ENCODE assay signal across 18 cellular contexts in genomic region chr15:80974914-80975313, GRCh38. TPM values are rescaled to one million over a fixed set of nuclear protein-coding genes. Genes with fewer than 3 reads are reported as not detected.
DNase-seq lines count a peak whose midpoint lies in the region; ATAC-seq, FAIRE-seq and TF ChIP-seq lines count a peak whose summit lies in the region.
"Had no signal": no experiment of that assay in that cellular context is flagged by ENCODE, and none has a peak within 500 bp of the region (broad histone marks: within the 10 kb centered on the region; RNA-seq: fewer than 3 reads in every experiment).

No MANE protein-coding gene starts in this region.

- no peak for TF ChIP-seq POLR2A in HCT116 (IDR thresholded peaks at IDR 0.05; ENCODE audit: borderline replicate concordance, extremely low read depth, insufficient read depth, insufficient read length)

- no peaks in the 10 kb centered on the region for H3K27me3 ChIP-seq in HCT116 (ENCODE audit: insufficient read depth, low read length)
- H3K27me3 ChIP-seq: SJSA1 had no signal

- TF ChIP-seq RAD21 in HCT116 (IDR thresholded peaks at IDR 0.05; ENCODE audit: low read depth) = no peak

- no peak overlapping the region for H3K27ac Mint-ChIP-seq in activated CD8-positive, alpha-beta T cell treated with anti-CD3 and anti-CD28 coated beads for 36 hours
- H3K27ac Mint-ChIP-seq in activated CD8-positive, alpha-beta T cell treated with anti-CD3 and anti-CD28 coated beads, Interleukin-2, amount 10 ng/mL, durations not matched to agents 7 days and 5 days = no peak overlapping the region
- peak overlapping the region; percentile 74 to 86 for H3K27ac Mint-ChIP-seq in effector memory CD8-positive, alpha-beta T cell

- RAD21 ChIA-PET in HCT116 (lab: Charles Lee; ENCODE audit: low non-redundant PET in 1 of 2, low total read pairs in 2 of 2, uncharacterized antibody in 2 of 2, unreplicated experiment in 2 of 2) = no interaction called here

- no peaks in the 10 kb centered on the region for H3K9me3 ChIP-seq in HCT116 (ENCODE audit: control insufficient read depth in 1 of 2, insufficient read depth in 1 of 2, low read depth in 1 of 2, low read length in 2 of 2)
- H3K9me3 ChIP-seq: SJSA1 had no signal

- FAIRE-seq in GM19239 (lab: Jason Lieb, UNC) = no peak
- FAIRE-seq: H1 had no signal

- H3K36me3 Mint-ChIP-seq in activated CD8-positive, alpha-beta T cell treated with anti-CD3 and anti-CD28 coated beads for 36 hours (ENCODE audit: low read depth) = peaks cover 35% of the 10 kb centered on the region
- peaks cover 39% of the 10 kb centered on the region for H3K36me3 Mint-ChIP-seq in activated CD8-positive, alpha-beta T cell treated with anti-CD3 and anti-CD28 coated beads, Interleukin-2, amount 10 ng/mL, durations not matched to agents 7 days and 5 days (ENCODE audit: low read depth)
- peaks cover 34% of the 10 kb centered on the region for H3K36me3 Mint-ChIP-seq in effector memory CD8-positive, alpha-beta T cell (ENCODE audit: insufficient read depth)

- peak; percentile 38 for ATAC-seq in activated CD8-positive, alpha-beta T cell treated with anti-CD3 and anti-CD28 coated beads for 36 hours
- ATAC-seq in activated CD8-positive, alpha-beta T cell treated with anti-CD3 and anti-CD28 coated beads, Interleukin-2, amount 10 ng/mL, durations not matched to agents 7 days and 5 days = no peak
- no peak for ATAC-seq in HCT116
- ATAC-seq in effector memory CD8-positive, alpha-beta T cell (replicated peaks) = no peak
- ATAC-seq in stimulated activated naive CD8-positive, alpha-beta T cell treated with anti-CD3 and anti-CD28 coated beads, Interleukin-15, Interleukin-2, amounts not matched to agents 100 U/mL and 50 U/mL, for 24 hours = peak; percentile 44
- no peak for ATAC-seq in left cardiac atrium
- ATAC-seq: GM12878 had no signal

- H3K4me1 Mint-ChIP-seq in activated CD8-positive, alpha-beta T cell treated with anti-CD3 and anti-CD28 coated beads for 36 hours (ENCODE audit: low read depth) = peaks cover 43% of the 10 kb centered on the region
- peaks cover 36% of the 10 kb centered on the region for H3K4me1 Mint-ChIP-seq in activated CD8-positive, alpha-beta T cell treated with anti-CD3 and anti-CD28 coated beads, Interleukin-2, amount 10 ng/mL, durations not matched to agents 7 days and 5 days (ENCODE audit: low read depth)
- peaks cover 24% of the 10 kb centered on the region in 2 donors for H3K4me1 Mint-ChIP-seq in effector memory CD8-positive, alpha-beta T cell (ENCODE audit: low read depth in 2 of 2)

- peaks cover 30% of the 10 kb centered on the region for H3K79me2 ChIP-seq in HCT116 (ENCODE audit: insufficient read depth, low read length)

- H3K9ac ChIP-seq in HCT116 (ENCODE audit: low read length) = no peak overlapping the region

- TF ChIP-seq CTCF in activated CD8-positive, alpha-beta T cell treated with anti-CD3 and anti-CD28 coated beads for 36 hours (IDR thresholded peaks at IDR 0.05) = no peak
- no peak for TF ChIP-seq CTCF in HCT116 (IDR thresholded peaks at IDR 0.05 in 2 of 3, conservative IDR thresholded peaks at IDR 0.05 in 1 of 3; ENCODE audit: borderline replicate concordance in 1 of 3, insufficient read depth in 1 of 3, low read depth in 2 of 3, low read length in 2 of 3)

- H3K4me3 ChIP-seq in HCT116 (replicated peaks in 1 of 2; ENCODE audit: low read depth in 1 of 2, low read length in 2 of 2) = no peak overlapping the region
- H3K4me3 ChIP-seq: GM12878, SJSA1 had no signal

- no peak overlapping the region for H3K4me2 ChIP-seq in HCT116 (ENCODE audit: low read length)

- peaks cover 15 to 16% of the 10 kb centered on the region in 2 experiments; a peak in 3 of 4 replicates for H3K36me3 ChIP-seq in HCT116 (ENCODE audit: control insufficient read depth in 1 of 2, insufficient read depth in 2 of 2, low read length in 2 of 2)

- POLR2A ChIA-PET in activated CD8-positive, alpha-beta T cell treated with anti-CD3 and anti-CD28 coated beads for 36 hours (lab: Charles Lee) = no interaction called here
- POLR2A ChIA-PET in activated CD8-positive, alpha-beta T cell treated with anti-CD3 and anti-CD28 coated beads, Interleukin-2, amount 10 ng/mL, durations not matched to agents 7 days and 5 days (lab: Charles Lee) = interaction anchor here (0.7 to 1.1 kb wide), 3 partner anchors 26 to 324 kb away, joined by 3 to 4 read pairs (median 4); partner anchors contain the start of gene TLNRD1
- POLR2A ChIA-PET in HCT116 (lab: Charles Lee) = no interaction called here

- intact Hi-C loops in activated CD8-positive, alpha-beta T cell treated with anti-CD3 and anti-CD28 coated beads for 36 hours (cut with micrococcal nuclease) = loop anchor here (5.0 kb wide), 2 partner anchors 198 to 518 kb away; partner anchors contain the start of gene CEMIP
- intact Hi-C loops in HCT116 (cut with micrococcal nuclease) = loop anchor here (5.0 kb wide), 1 partner anchor 278 kb away; the partner anchor contains the start of gene ABHD17C
- intact Hi-C loops in left cardiac atrium (cut with DNase I) = loop anchor here (5.0 to 10.0 kb wide), 4 partner anchors 292 to 520 kb away; no protein-coding TSS in a partner anchor

- no peaks in the 10 kb centered on the region for H3K27me3 Mint-ChIP-seq in activated CD8-positive, alpha-beta T cell treated with anti-CD3 and anti-CD28 coated beads for 36 hours
- no peaks in the 10 kb centered on the region for H3K27me3 Mint-ChIP-seq in activated CD8-positive, alpha-beta T cell treated with anti-CD3 and anti-CD28 coated beads, Interleukin-2, amount 10 ng/mL, durations not matched to agents 7 days and 5 days (ENCODE audit: low read depth)
- no peaks in the 10 kb centered on the region for H3K27me3 Mint-ChIP-seq in effector memory CD8-positive, alpha-beta T cell

- no peaks in the 10 kb centered on the region for H3K9me2 ChIP-seq in HCT116 (ENCODE audit: insufficient read depth)

- H3K4me3 Mint-ChIP-seq in activated CD8-positive, alpha-beta T cell treated with anti-CD3 and anti-CD28 coated beads for 36 hours = no peak overlapping the region
- no peak overlapping the region for H3K4me3 Mint-ChIP-seq in activated CD8-positive, alpha-beta T cell treated with anti-CD3 and anti-CD28 coated beads, Interleukin-2, amount 10 ng/mL, durations not matched to agents 7 days and 5 days
- no peak overlapping the region for H3K4me3 Mint-ChIP-seq in effector memory CD8-positive, alpha-beta T cell

- peaks cover 10 to 28% of the 10 kb centered on the region in 2 experiments; a peak in 3 of 4 replicates for H3K4me1 ChIP-seq in HCT116 (ENCODE audit: control insufficient read depth in 1 of 2, insufficient read depth in 2 of 2, low read length in 2 of 2)

- no TSS peak for BruUV-seq in HCT116 (replicated peaks; lab: Mats Ljungman, UMichigan)

- no peak overlapping the region for H2AFZ ChIP-seq in HCT116 (ENCODE audit: low read depth, low read length, poor library complexity, severe bottlenecking)

- H3K9me3 Mint-ChIP-seq in activated CD8-positive, alpha-beta T cell treated with anti-CD3 and anti-CD28 coated beads for 36 hours = no peaks in the 10 kb centered on the region
- H3K9me3 Mint-ChIP-seq in activated CD8-positive, alpha-beta T cell treated with anti-CD3 and anti-CD28 coated beads, Interleukin-2, amount 10 ng/mL, durations not matched to agents 7 days and 5 days (ENCODE audit: insufficient read depth) = no peaks in the 10 kb centered on the region
- H3K9me3 Mint-ChIP-seq in effector memory CD8-positive, alpha-beta T cell = no peaks in the 10 kb centered on the region

- peak; percentile 24 for DNase-seq in activated CD8-positive, alpha-beta T cell treated with anti-CD3 and anti-CD28 coated beads for 36 hours
- DNase-seq in activated CD8-positive, alpha-beta T cell treated with anti-CD3 and anti-CD28 coated beads, Interleukin-2, amount 10 ng/mL, durations not matched to agents 7 days and 5 days = no peak
- DNase-seq in HCT116 (ENCODE audit: low read depth, low spot score) (no peak), left cardiac atrium (no peak), NCI-H1436 (lab: John Stamatoyannopoulos, UW) (no peak), GM19239 (ENCODE audit: insufficient read length, low spot score) (no peak)
- no peak for DNase-seq in effector memory CD8-positive, alpha-beta T cell
- DNase-seq in stimulated activated naive CD8-positive, alpha-beta T cell treated with anti-CD3 and anti-CD28 coated beads, Interleukin-15, Interleukin-2, amounts not matched to agents 100 U/mL and 50 U/mL, for 24 hours = peak; percentile 15
- DNase-seq: C1 segment of cervical spinal cord, DMS153, NCI-H1105 treated with DMSO at 0.1 percent for 48 hours, NCI-H187, NCI-H2107, NCI-H345, NCI-H524 treated with DMSO at 0.1 percent for 48 hours had no signal

- no peak overlapping the region for H3K27ac ChIP-seq in HCT116 (ENCODE audit: low read depth, low read length)
- H3K27ac ChIP-seq: SJSA1 had no signal

- H4K20me1 ChIP-seq in HCT116 (ENCODE audit: insufficient read depth) = no peaks in the 10 kb centered on the region

- CTCF ChIA-PET in activated CD8-positive, alpha-beta T cell treated with anti-CD3 and anti-CD28 coated beads for 36 hours (lab: Charles Lee) = interaction anchor here (0.9 to 4.4 kb wide), 5 partner anchors 13 to 519 kb away, joined by 3 to 34 read pairs (median 5); no protein-coding TSS in a partner anchor
- CTCF ChIA-PET in activated CD8-positive, alpha-beta T cell treated with anti-CD3 and anti-CD28 coated beads, Interleukin-2, amount 10 ng/mL, durations not matched to agents 7 days and 5 days (lab: Charles Lee) = interaction anchor here (0.9 to 1.9 kb wide), 2 partner anchors 195 to 292 kb away, joined by 3 to 9 read pairs; no protein-coding TSS in a partner anchor
- CTCF ChIA-PET in HCT116 (lab: Charles Lee) = interaction anchor here (0.7 to 4.9 kb wide), 3 partner anchors 199 to 417 kb away, joined by 3 to 88 read pairs (median 5); no protein-coding TSS in a partner anchor

TF ChIP-seq in HCT116, 20 proteins besides CTCF, POLR2A, EP300 and RAD21:
- TF ChIP-seq JUND (IDR thresholded peaks at IDR 0.05) = no peak
- no peak for TF ChIP-seq ELF1 (IDR thresholded peaks at IDR 0.05; ENCODE audit: borderline replicate concordance, low read depth)
- TF ChIP-seq MAX (IDR thresholded peaks at IDR 0.05) = 0 out of 2 replicates have a peak, but pooled peaks have one; percentile 22

RNA-seq across cellular contexts. Expression of gene MESD, which starts 14.7 kb away (rescaled TPM):
- total RNA-seq in activated CD8-positive, alpha-beta T cell treated with anti-CD3 and anti-CD28 coated beads for 36 hours = 10 to 100 TPM; 15.8 to 16.5 TPM
- total RNA-seq in activated CD8-positive, alpha-beta T cell treated with anti-CD3 and anti-CD28 coated beads, Interleukin-2, amount 10 ng/mL, durations not matched to agents 7 days and 5 days = 10 to 100 TPM; 27.0 to 27.4 TPM
- total RNA-seq in HCT116 (2021; ENCODE audit: unreplicated experiment) (22.5 TPM), left cardiac atrium (10 to 100 TPM; 17.3 to 19.4 TPM)
- polyA plus RNA-seq in HCT116 (2012) = 13.9 and 15.7 TPM in 2 replicates

RNA-seq across cellular contexts. Expression of gene TLNRD1, which starts 25.8 kb away (rescaled TPM):
- 10 to 100 TPM; 19.3 to 20.1 TPM for total RNA-seq in activated CD8-positive, alpha-beta T cell treated with anti-CD3 and anti-CD28 coated beads for 36 hours
- total RNA-seq in activated CD8-positive, alpha-beta T cell treated with anti-CD3 and anti-CD28 coated beads, Interleukin-2, amount 10 ng/mL, durations not matched to agents 7 days and 5 days = 10 to 100 TPM; 32.3 to 33.8 TPM
- total RNA-seq in HCT116 (2021; ENCODE audit: unreplicated experiment) = 22.5 TPM
- polyA plus RNA-seq in HCT116 (2012) = 13.3 and 13.8 TPM in 2 replicates
- 10 to 100 TPM in 1 of 2 donors, 1 to 10 TPM in 1; 9.2 to 19.5 TPM for total RNA-seq in left cardiac atrium

Comparison
In these comparisons a context has a peak if more than half of its experiments do, and no peak if none do; other contexts are left out.
1. ATAC-seq: peak in activated CD8-positive, alpha-beta T cell treated with anti-CD3 and anti-CD28 coated beads for 36 hours (single experiment) and stimulated activated naive CD8-positive, alpha-beta T cell treated with anti-CD3 and anti-CD28 coated beads, Interleukin-15, Interleukin-2, amounts not matched to agents 100 U/mL and 50 U/mL, for 24 hours (single experiment); none in activated CD8-positive, alpha-beta T cell treated with anti-CD3 and anti-CD28 coated beads, Interleukin-2, amount 10 ng/mL, durations not matched to agents 7 days and 5 days (single experiment), HCT116 (single experiment), effector memory CD8-positive, alpha-beta T cell (single experiment) and left cardiac atrium (0 of 2).
2. DNase-seq: peak in activated CD8-positive, alpha-beta T cell treated with anti-CD3 and anti-CD28 coated beads for 36 hours (single experiment) and stimulated activated naive CD8-positive, alpha-beta T cell treated with anti-CD3 and anti-CD28 coated beads, Interleukin-15, Interleukin-2, amounts not matched to agents 100 U/mL and 50 U/mL, for 24 hours (single experiment); none in activated CD8-positive, alpha-beta T cell treated with anti-CD3 and anti-CD28 coated beads, Interleukin-2, amount 10 ng/mL, durations not matched to agents 7 days and 5 days (single experiment), HCT116 (single experiment), effector memory CD8-positive, alpha-beta T cell (0 of 3), left cardiac atrium (single experiment), NCI-H1436 (single experiment) and GM19239 (single experiment).
3. H3K27ac Mint-ChIP-seq: peak in effector memory CD8-positive, alpha-beta T cell (2 of 2); none in activated CD8-positive, alpha-beta T cell treated with anti-CD3 and anti-CD28 coated beads for 36 hours (single experiment) and activated CD8-positive, alpha-beta T cell treated with anti-CD3 and anti-CD28 coated beads, Interleukin-2, amount 10 ng/mL, durations not matched to agents 7 days and 5 days (single experiment).